ENCODE assay signal across 9 cellular contexts in genomic region chr16:85360323-85361277, GRCh38.
A peak's percentile ranks its signal among the peaks of the same experiment; 100 is the strongest.
DNase-seq lines count a peak whose midpoint lies in the region; ATAC-seq, FAIRE-seq and TF ChIP-seq lines count a peak whose summit lies in the region.
"Had no signal": no experiment of that assay in that cellular context is flagged by ENCODE, and none has a peak within 500 bp of the region (broad histone marks: within the 10 kb centered on the region; RNA-seq: fewer than 3 reads in every experiment).

No MANE protein-coding gene starts in this region.

- in situ Hi-C loops in GM13977 (cut with MboI; ENCODE audit: low pct_unique_long_range_greater_than_20kb, low sequenced_read_pairs, unreplicated experiment), result no loop called here

- no peaks in the 10 kb centered on the region for H3K4me1 Mint-ChIP-seq in activated CD4-positive, alpha-beta T cell treated with anti-CD3 and anti-CD28 coated beads, Interleukin-2, amount 10 ng/mL, durations not matched to agents 24 days and 14 days

- no peak overlapping the region for H3K4me3 Mint-ChIP-seq in activated CD4-positive, alpha-beta T cell treated with anti-CD3 and anti-CD28 coated beads, Interleukin-2, amount 10 ng/mL, durations not matched to agents 24 days and 14 days
- H3K4me3 Mint-ChIP-seq: activated T-cell treated with anti-CD3 and anti-CD28 coated beads, Interleukin-2, amount 50 U/mL, for 4 hours had no signal

- H3K36me3 ChIP-seq in colonic mucosa (no peaks in the 10 kb centered on the region), sigmoid colon (no peaks in the 10 kb centered on the region)

- TF ChIP-seq EP300 in sigmoid colon (IDR thresholded peaks at IDR 0.05), result peak in 1 of 4 donors; percentile 22

- H3K4me3 ChIP-seq in colonic mucosa, result no peak overlapping the region
- H3K4me3 ChIP-seq in sigmoid colon, result no peak overlapping the region

- H3K27ac ChIP-seq in colonic mucosa (no peak overlapping the region), sigmoid colon (peak overlapping the region in 3 of 4 donors; percentile 39 to 55 (median 46))

- H3K9ac ChIP-seq in colonic mucosa (ENCODE audit: low read depth in 2 of 2, low read length in 2 of 2), result no peak overlapping the region

- intact Hi-C loops in colonic mucosa (cut with DNase I) (no loop called here), sigmoid colon (cut with DNase I) (no loop called here)
- intact Hi-C loops in activated CD4-positive, alpha-beta T cell treated with anti-CD3 and anti-CD28 coated beads, Interleukin-2, amount 10 ng/mL, durations not matched to agents 24 days and 14 days (cut with micrococcal nuclease), result no loop called here

- TF ChIP-seq CTCF in colonic mucosa (IDR thresholded peaks at IDR 0.05), result no peak
- no peak for TF ChIP-seq CTCF in sigmoid colon (IDR thresholded peaks at IDR 0.05)
- TF ChIP-seq CTCF in GM13977 (IDR thresholded peaks at IDR 0.05; ENCODE audit: extremely low read depth, insufficient read depth, missing control alignments), result no peak

- TF ChIP-seq POLR2A in sigmoid colon (IDR thresholded peaks at IDR 0.05), result no peak

- H3K27me3 ChIP-seq in colonic mucosa (no peaks in the 10 kb centered on the region), sigmoid colon (no peaks in the 10 kb centered on the region)

- H3K27ac Mint-ChIP-seq in activated CD4-positive, alpha-beta T cell treated with anti-CD3 and anti-CD28 coated beads, Interleukin-2, amount 10 ng/mL, durations not matched to agents 24 days and 14 days, result no peak overlapping the region

- H3K4me1 ChIP-seq in colonic mucosa (peaks cover 6% of the 10 kb centered on the region), sigmoid colon (peaks cover 0 to 61% (median 38%) of the 10 kb centered on the region in 4 donors)

- H3K27me3 Mint-ChIP-seq in activated CD4-positive, alpha-beta T cell treated with anti-CD3 and anti-CD28 coated beads, Interleukin-2, amount 10 ng/mL, durations not matched to agents 24 days and 14 days, result peaks cover 2% of the 10 kb centered on the region

- ATAC-seq in HG03196 (IDR thresholded peaks at IDR 0.05; ENCODE audit: unreplicated experiment), result no peak

- DNase-seq in HTR-8/SVneo (ENCODE audit: insufficient read length, low spot score) (no peak), NCI-H345 (lab: John Stamatoyannopoulos, UW) (peak; percentile 93), colonic mucosa (peak; percentile 86), sigmoid colon (peak; percentile 79), GM13977 (ENCODE audit: low spot score) (no peak)
- DNase-seq in stimulated activated CD4-positive, alpha-beta T cell treated with anti-CD3 and anti-CD28 coated beads, Interleukin-2, amount 100 ng/mL, for 48 hours, result no peak
- no peak for DNase-seq in activated CD4-positive, alpha-beta T cell treated with anti-CD3 and anti-CD28 coated beads, Interleukin-2, amount 10 ng/mL, durations not matched to agents 24 days and 14 days
- DNase-seq: activated T-cell treated with anti-CD3 and anti-CD28 coated beads, Interleukin-2, amount 50 U/mL, for 4 hours had no signal

- H3K36me3 Mint-ChIP-seq in activated CD4-positive, alpha-beta T cell treated with anti-CD3 and anti-CD28 coated beads, Interleukin-2, amount 10 ng/mL, durations not matched to agents 24 days and 14 days (ENCODE audit: low read depth), result no peaks in the 10 kb centered on the region

- FAIRE-seq in HTR-8/SVneo (lab: Jason Lieb, UNC), result peak; percentile 98

- no peaks in the 10 kb centered on the region for H3K9me3 Mint-ChIP-seq in activated CD4-positive, alpha-beta T cell treated with anti-CD3 and anti-CD28 coated beads, Interleukin-2, amount 10 ng/mL, durations not matched to agents 24 days and 14 days
- H3K9me3 Mint-ChIP-seq: activated T-cell treated with anti-CD3 and anti-CD28 coated beads, Interleukin-2, amount 50 U/mL, for 4 hours had no signal

- 18 to 50% methylated on average over 38 of the region's 38 CpGs for WGBS in sigmoid colon, 2 donors

- no peaks in the 10 kb centered on the region for H3K9me3 ChIP-seq in colonic mucosa
- no peaks in the 10 kb centered on the region for H3K9me3 ChIP-seq in sigmoid colon

Comparison
In these comparisons a context has a peak if more than half of its experiments do, and no peak if none do; other contexts are left out.
1. DNase-seq: peak in NCI-H345 (single experiment), colonic mucosa (single experiment) and sigmoid colon (single experiment); none in HTR-8/SVneo (single experiment), stimulated activated CD4-positive, alpha-beta T cell treated with anti-CD3 and anti-CD28 coated beads, Interleukin-2, amount 100 ng/mL, for 48 hours (0 of 2), GM13977 (single experiment) and activated CD4-positive, alpha-beta T cell treated with anti-CD3 and anti-CD28 coated beads, Interleukin-2, amount 10 ng/mL, durations not matched to agents 24 days and 14 days (single experiment).